Comparison of ENCODE assay signal across 21 cellular contexts in genomic region chr18:27887287-27887686, GRCh38.
A peak's percentile ranks its signal among the peaks of the same experiment; 100 is the strongest.
DNase-seq lines count a peak whose midpoint lies in the region; ATAC-seq and TF ChIP-seq lines count a peak whose summit lies in the region.
"Had no signal": no experiment of that assay in that cellular context is flagged by ENCODE, and none has a peak within 500 bp of the region (broad histone marks: within the 10 kb centered on the region; RNA-seq: fewer than 3 reads in every experiment).

No MANE protein-coding gene starts in this region.

- no peak overlapping the region for H3K56ac ChIP-seq in IMR-90 (ENCODE audit: extremely low read depth, insufficient read depth, low read length)

- H4K20me1 ChIP-seq in IMR-90 (ENCODE audit: insufficient read depth, low read length) (no peaks in the 10 kb centered on the region), mammary epithelial cell (ENCODE audit: insufficient read depth, low read length) (no peaks in the 10 kb centered on the region)

- TF ChIP-seq RAD21 in IMR-90 (IDR thresholded peaks at IDR 0.05; ENCODE audit: low read length): no peak

- H3K27ac ChIP-seq in IMR-90 (ENCODE audit: insufficient read depth, low read length): no peak overlapping the region
- no peak overlapping the region for H3K27ac ChIP-seq in mammary epithelial cell (ENCODE audit: insufficient read depth, low read depth, low read length)
- H3K27ac ChIP-seq in trophoblast cell (ENCODE audit: low read depth, low read length): no peak overlapping the region

- no TSS peak for BruUV-seq in IMR-90 (replicated peaks; lab: Mats Ljungman, UMichigan)
- no TSS peak for BruUV-seq in mammary epithelial cell (replicated peaks; lab: Mats Ljungman, UMichigan)

- in situ Hi-C loops in IMR-90 (cut with MboI; ENCODE audit: low sequenced_read_pairs) (no loop called here), mammary epithelial cell (cut with MboI; ENCODE audit: low sequenced_read_pairs in 2 of 2) (no loop called here)

- H3K9ac ChIP-seq in IMR-90 (ENCODE audit: low read depth, low read length) (no peak overlapping the region), mammary epithelial cell (ENCODE audit: insufficient read depth, low read length) (no peak overlapping the region), trophoblast cell (ENCODE audit: low read length) (no peak overlapping the region)

- H2BK12ac ChIP-seq in trophoblast cell (ENCODE audit: low read length): no peak overlapping the region

- H2BK20ac ChIP-seq in IMR-90 (ENCODE audit: low read depth, low read length): no peak overlapping the region

- TF ChIP-seq POLR2A in IMR-90 (IDR thresholded peaks at IDR 0.05; ENCODE audit: low read depth, low read length): no peak

- H2AK5ac ChIP-seq in IMR-90 (ENCODE audit: low read depth, low read length) (no peak overlapping the region), trophoblast cell (ENCODE audit: low read length) (no peak overlapping the region)

- H4K8ac ChIP-seq in IMR-90 (ENCODE audit: low read depth in 2 of 2, low read length in 2 of 2) (peak overlapping the region in 1 of 2 experiments; percentile 53; a peak in 2 of 4 replicates), trophoblast cell (ENCODE audit: low read depth, low read length) (no peak overlapping the region)

- no peaks in the 10 kb centered on the region for H3K9me3 ChIP-seq in IMR-90 (ENCODE audit: control insufficient read depth, insufficient read depth, low read length)
- no peaks in the 10 kb centered on the region for H3K9me3 ChIP-seq in mammary epithelial cell (replicated peaks; ENCODE audit: insufficient read depth, low read length)
- H3K9me3 ChIP-seq in trophoblast cell (ENCODE audit: insufficient read depth, low read depth, low read length): no peaks in the 10 kb centered on the region

- intact Hi-C loops in IMR-90 (cut with micrococcal nuclease): loop anchor here (2.0 kb wide), 1 partner anchor 56 kb away; no protein-coding TSS in a partner anchor
- intact Hi-C loops in mammary epithelial cell (cut with micrococcal nuclease): no loop called here

- CTCF ChIA-PET in IMR-90 (lab: Yijun Ruan, JAX) (no interaction called here), mammary epithelial cell (lab: Charles Lee; ENCODE audit: low non-redundant PET) (no interaction called here)

- H4K91ac ChIP-seq in IMR-90 (ENCODE audit: insufficient read depth, low read depth, low read length): no peak overlapping the region
- H4K91ac ChIP-seq in trophoblast cell (ENCODE audit: low read depth, low read length): no peak overlapping the region

- no peak overlapping the region for H3K18ac ChIP-seq in IMR-90 (ENCODE audit: low read depth, low read length)
- no peak overlapping the region for H3K18ac ChIP-seq in trophoblast cell (ENCODE audit: low read length)

- H3K4ac ChIP-seq in IMR-90 (ENCODE audit: low read depth, low read length): 0 out of 2 replicates have a peak overlapping the region, but pooled peaks have one; percentile 40
- H3K4ac ChIP-seq in trophoblast cell (ENCODE audit: low read depth, low read length): no peak overlapping the region

- peaks cover 6% of the 10 kb centered on the region for H3K9me1 ChIP-seq in IMR-90 (ENCODE audit: insufficient read depth, low read length)

- H4K5ac ChIP-seq in IMR-90 (ENCODE audit: low read depth, low read length): no peak overlapping the region

- ATAC-seq in IMR-90 (ENCODE audit: low read depth) (no peak), HG03469 (IDR thresholded peaks at IDR 0.05; ENCODE audit: unreplicated experiment) (no peak)
- ATAC-seq: CD8-positive, alpha-beta T cell; left ventricle myocardium superior; sciatic nerve had no signal

- POLR2A ChIA-PET in IMR-90 (lab: Charles Lee; ENCODE audit: unreplicated experiment): no interaction called here

- H3K27me3 ChIP-seq in IMR-90 (ENCODE audit: control insufficient read depth, insufficient read depth, low read length) (no peaks in the 10 kb centered on the region), mammary epithelial cell (ENCODE audit: insufficient read depth, low read length) (peaks cover 2% of the 10 kb centered on the region), trophoblast cell (ENCODE audit: insufficient read depth, low read length) (no peaks in the 10 kb centered on the region)

- H3K23ac ChIP-seq in IMR-90 (ENCODE audit: low read depth, low read length): no peak overlapping the region
- no peak overlapping the region for H3K23ac ChIP-seq in trophoblast cell (ENCODE audit: low read length)

- TF ChIP-seq CTCF in IMR-90 (conservative IDR thresholded peaks at IDR 0.05; ENCODE audit: low read depth, low read length) (no peak), mammary epithelial cell (conservative IDR thresholded peaks at IDR 0.05 in 1 of 2, IDR thresholded peaks at IDR 0.05 in 1 of 2; ENCODE audit: extremely low read depth in 1 of 2, insufficient read depth in 1 of 2, low read depth in 1 of 2, low read length in 2 of 2) (no peak)

- H3K36me3 ChIP-seq in IMR-90 (ENCODE audit: control insufficient read depth, insufficient read depth, low read length) (no peaks in the 10 kb centered on the region), mammary epithelial cell (ENCODE audit: insufficient read depth, low read length) (no peaks in the 10 kb centered on the region), trophoblast cell (ENCODE audit: control insufficient read depth in 1 of 2, insufficient read depth in 2 of 2, low read length in 2 of 2) (no peaks in the 10 kb centered on the region)

- peak overlapping the region; percentile 29; the same call in 1 of the 2 replicates for H3K14ac ChIP-seq in IMR-90 (replicated peaks; ENCODE audit: low read depth, low read length)
- H3K14ac ChIP-seq in trophoblast cell (ENCODE audit: low read length): no peak overlapping the region

- no peaks in the 10 kb centered on the region for H3K79me1 ChIP-seq in IMR-90 (ENCODE audit: low read depth in 1 of 2, low read length in 2 of 2)
- H3K79me1 ChIP-seq in trophoblast cell (ENCODE audit: low read length): no peaks in the 10 kb centered on the region

- H3K4me1 ChIP-seq in IMR-90 (ENCODE audit: control insufficient read depth, insufficient read depth, low read length): peaks cover 2% of the 10 kb centered on the region; the same call in 1 of the 2 replicates
- H3K4me1 ChIP-seq in mammary epithelial cell (ENCODE audit: insufficient read depth, low read length): no peaks in the 10 kb centered on the region
- H3K4me1 ChIP-seq in trophoblast cell (ENCODE audit: control insufficient read depth in 1 of 2, insufficient read depth in 2 of 2, low read length in 2 of 2): peaks cover 0 to 3% of the 10 kb centered on the region in 2 experiments

- no peak overlapping the region for H3K4me2 ChIP-seq in IMR-90 (ENCODE audit: low read depth, low read length)
- no peak overlapping the region for H3K4me2 ChIP-seq in mammary epithelial cell (ENCODE audit: insufficient read depth, low read depth, low read length)
- no peak overlapping the region for H3K4me2 ChIP-seq in trophoblast cell (ENCODE audit: low read length)

- H2BK15ac ChIP-seq in IMR-90 (ENCODE audit: low read depth, low read length): no peak overlapping the region

- H3K79me2 ChIP-seq in mammary epithelial cell (ENCODE audit: insufficient read depth, low read length) (no peaks in the 10 kb centered on the region), trophoblast cell (ENCODE audit: control insufficient read depth, insufficient read depth, low read length, poor library complexity) (no peaks in the 10 kb centered on the region)

- no peak overlapping the region for H4K12ac ChIP-seq in trophoblast cell (ENCODE audit: low read depth, low read length)

- no peak overlapping the region for H2AK9ac ChIP-seq in IMR-90 (replicated peaks; ENCODE audit: low read depth, low read length, poor library complexity)

- peak; percentile 54 for DNase-seq in EH (ENCODE audit: low read depth)
- no peak for DNase-seq in IMR-90
- DNase-seq in mammary epithelial cell: peak; percentile 30
- DNase-seq in left kidney (ENCODE audit: low read depth, low spot score): peak; percentile 14
- no peak for DNase-seq in trophoblast cell
- no peak for DNase-seq in COLO668 (lab: John Stamatoyannopoulos, UW; ENCODE audit: unreplicated experiment)
- no peak for DNase-seq in MV-4-11 (lab: John Stamatoyannopoulos, UW)
- DNase-seq: activated CD4-positive, alpha-beta T cell treated with anti-CD3 and anti-CD28 coated beads, Interleukin-2, amount 10 ng/mL, durations not matched to agents 7 days and 5 days; activated CD8-positive, alpha-beta memory T cell treated with anti-CD3 and anti-CD28 coated beads, Interleukin-2, amount 50 U/mL, for 4 hours; activated gamma-delta T cell treated with Interleukin-2 at 50 U/mL for 16 hours; aorta; CD8-positive, alpha-beta T cell; DMS79 treated with DMSO at 0.1 percent for 48 hours; H7; left ventricle myocardium superior; NCI-H1436 treated with DMSO at 0.1 percent for 48 hours; occipital lobe; stimulated activated CD4-positive, alpha-beta T cell treated with anti-CD3 and anti-CD28 coated beads, Interleukin-1b, Interleukin-23, amount 100 ng/mL, for 48 hours; SW 1271 had no signal

- dilution Hi-C loops in IMR-90 (cut with HindIII; ENCODE audit: low sequenced_read_pairs, unreplicated experiment) (no loop called here), mammary epithelial cell (cut with HindIII; ENCODE audit: low sequenced_read_pairs) (no loop called here)

- H3K4me3 ChIP-seq in IMR-90 (ENCODE audit: insufficient read depth, low read depth, low read length) (no peak overlapping the region), mammary epithelial cell (replicated peaks in 1 of 3; ENCODE audit: insufficient read depth in 1 of 3, low read depth in 2 of 3, low read length in 3 of 3) (no peak overlapping the region), trophoblast cell (ENCODE audit: low read depth, low read length) (no peak overlapping the region)

- peak overlapping the region; percentile 65 for H2BK5ac ChIP-seq in IMR-90 (ENCODE audit: low read depth, low read length, poor library complexity, severe bottlenecking)
- no peak overlapping the region for H2BK5ac ChIP-seq in trophoblast cell (ENCODE audit: low read depth, low read length, poor library complexity)

- peak overlapping the region; percentile 73 for H2BK120ac ChIP-seq in IMR-90 (ENCODE audit: low read depth, low read length)
- no peak overlapping the region for H2BK120ac ChIP-seq in trophoblast cell (ENCODE audit: insufficient read depth, low read length, poor library complexity)

- WGBS in IMR-90 (ENCODE audit: extremely low coverage in 2 of 2, insufficient read length in 1 of 2), 2 experiments: no CpG with 5 or more reads among the region's 1 CpG
- no CpG with 5 or more reads among the region's 1 CpG for WGBS in mammary epithelial cell (ENCODE audit: low coverage, missing lambda C conversion rate)
- no CpG with 5 or more reads among the region's 1 CpG for WGBS in trophoblast cell (ENCODE audit: extremely low coverage, insufficient coverage, insufficient read length)

- H2AFZ ChIP-seq in IMR-90 (replicated peaks; ENCODE audit: low read length, poor library complexity) (no peak overlapping the region), mammary epithelial cell (ENCODE audit: low read depth, low read length) (no peak overlapping the region), trophoblast cell (ENCODE audit: insufficient read depth, low read length, poor library complexity) (no peak overlapping the region)

TF ChIP-seq in IMR-90, 13 proteins besides CTCF, POLR2A, EP300 and RAD21 (continues in another document):
- TF ChIP-seq CHD1 (IDR thresholded peaks at IDR 0.05; ENCODE audit: low read depth, low read length): no peak

Comparison
In these comparisons a context has a peak if more than half of its experiments do, and no peak if none do; other contexts are left out.
1. DNase-seq: peak in EH (single experiment), mammary epithelial cell (single experiment) and left kidney (single experiment); none in IMR-90 (single experiment), trophoblast cell (0 of 2), COLO668 (single experiment) and MV-4-11 (single experiment).